10 cellular contexts compared by ENCODE assay signal in the genomic region with DNA sequence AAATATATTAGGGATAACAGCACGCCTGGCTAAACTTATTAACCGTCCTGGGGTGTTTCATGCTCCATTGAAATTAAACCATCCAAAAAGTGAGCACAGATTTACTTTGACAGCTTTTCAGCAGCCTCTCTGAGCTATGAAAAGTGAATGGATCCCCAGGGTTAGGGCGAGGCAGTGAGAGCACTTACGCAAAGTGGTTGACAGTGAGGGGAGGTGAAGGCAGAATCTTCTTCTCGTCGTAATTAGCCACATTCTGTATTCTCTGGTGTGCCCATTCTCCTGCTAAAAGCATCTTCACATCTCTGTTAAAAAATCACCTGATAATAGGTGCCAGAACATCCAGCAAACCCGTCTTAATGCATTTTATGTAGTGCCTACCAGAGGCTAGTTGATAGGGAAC. TPM values are rescaled to one million over a fixed set of nuclear protein-coding genes. Genes with fewer than 3 reads are reported as not detected.
DNase-seq lines count a peak whose midpoint lies in the region; TF ChIP-seq lines count a peak whose summit lies in the region.
"Had no signal": no experiment of that assay in that cellular context is flagged by ENCODE, and none has a peak within 500 bp of the region (broad histone marks: within the 10 kb centered on the region; RNA-seq: fewer than 3 reads in every experiment).

No MANE protein-coding gene starts in this region.

- H3K36me3 Mint-ChIP-seq in chondrocyte (ENCODE audit: low read depth) = no peaks in the 10 kb centered on the region

- DNase-seq in NCI-H748 (lab: John Stamatoyannopoulos, UW; ENCODE audit: unreplicated experiment) (peak; percentile 30), NCI-H748 treated with DMSO at 0.1 percent for 48 hours (lab: John Stamatoyannopoulos, UW) (no peak), NCI-H69 (lab: John Stamatoyannopoulos, UW) (peak; percentile 75), esophagus muscularis mucosa (ENCODE audit: extremely low spot score) (no peak), tibial artery (no peak), chondrocyte (ENCODE audit: low spot score) (no peak), COLO668 (lab: John Stamatoyannopoulos, UW; ENCODE audit: unreplicated experiment) (no peak)
- DNase-seq: body of pancreas had no signal

- no peak for TF ChIP-seq CTCF in esophagus muscularis mucosa (IDR thresholded peaks at IDR 0.05)
- no peak for TF ChIP-seq CTCF in tibial artery (IDR thresholded peaks at IDR 0.05)
- TF ChIP-seq CTCF in chondrocyte (IDR thresholded peaks at IDR 0.05) = no peak

- H3K27me3 Mint-ChIP-seq in chondrocyte (ENCODE audit: low read depth) = peaks cover 10% of the 10 kb centered on the region

- TF ChIP-seq EP300 in esophagus muscularis mucosa (IDR thresholded peaks at IDR 0.05) = no peak

- H3K27ac ChIP-seq in esophagus muscularis mucosa (replicated peaks in 1 of 4) (no peak overlapping the region), rectal smooth muscle tissue (ENCODE audit: low read depth, low read length) (peak overlapping the region; percentile 98), tibial artery (no peak overlapping the region)
- H3K27ac ChIP-seq: SK-N-MC had no signal

- intact Hi-C loops in esophagus muscularis mucosa (cut with DNase I) (no loop called here), tibial artery (cut with DNase I; ENCODE audit: low total_unique reads) (no loop called here)

- no peaks in the 10 kb centered on the region for H3K9me3 ChIP-seq in esophagus muscularis mucosa
- H3K9me3 ChIP-seq in tibial artery = no peaks in the 10 kb centered on the region
- H3K9me3 ChIP-seq: body of pancreas had no signal

- H3K27me3 ChIP-seq in esophagus muscularis mucosa (no peaks in the 10 kb centered on the region), rectal smooth muscle tissue (ENCODE audit: control insufficient read depth, insufficient read depth, low read length) (peaks cover 2% of the 10 kb centered on the region), tibial artery (no peaks in the 10 kb centered on the region)
- H3K27me3 ChIP-seq: body of pancreas had no signal

- H3K9me3 Mint-ChIP-seq in chondrocyte (ENCODE audit: low read depth) = no peaks in the 10 kb centered on the region

- WGBS in esophagus muscularis mucosa = 64% methylated on average over 7 of the region's 7 CpGs

- H3K4me3 Mint-ChIP-seq in chondrocyte (ENCODE audit: unreplicated experiment) = no peak overlapping the region

- H3K4me3 ChIP-seq in esophagus muscularis mucosa (peak overlapping the region; percentile 84 to 87 (median 84)), rectal smooth muscle tissue (ENCODE audit: low read length) (peak overlapping the region; percentile 99), tibial artery (no peak overlapping the region)

- peaks cover 8% of the 10 kb centered on the region for H3K4me1 Mint-ChIP-seq in chondrocyte (ENCODE audit: low read depth)

- H3K27ac Mint-ChIP-seq in chondrocyte (ENCODE audit: unreplicated experiment) = no peak overlapping the region

- peaks cover 7 to 20% (median 17%) of the 10 kb centered on the region in 4 donors for H3K4me1 ChIP-seq in esophagus muscularis mucosa
- H3K4me1 ChIP-seq in rectal smooth muscle tissue (ENCODE audit: control insufficient read depth, insufficient read depth, low read length) = peaks cover 7% of the 10 kb centered on the region
- H3K4me1 ChIP-seq in tibial artery = peaks cover 0 to 15% (median 11%) of the 10 kb centered on the region in 4 donors

- H3K36me3 ChIP-seq in esophagus muscularis mucosa (no peaks in the 10 kb centered on the region), rectal smooth muscle tissue (ENCODE audit: control insufficient read depth, insufficient read depth, low read length) (no peaks in the 10 kb centered on the region), tibial artery (no peaks in the 10 kb centered on the region)

- H3K9ac ChIP-seq in rectal smooth muscle tissue (ENCODE audit: low read length) = no peak overlapping the region

- TF ChIP-seq POLR2A in esophagus muscularis mucosa (IDR thresholded peaks at IDR 0.05; ENCODE audit: low read depth) = no peak

RNA-seq across cellular contexts. Expression of a gene that starts 1.9 kb away (rescaled TPM):
- total RNA-seq in esophagus muscularis mucosa = 1 to 10 TPM; 4.7 to 8.7 (median 7.3) TPM
- total RNA-seq in chondrocyte = 1.4 to 8.9 TPM (median 1.9 TPM) in 3 replicates

Comparison
In these comparisons a context has a peak if more than half of its experiments do, and no peak if none do; other contexts are left out.
1. DNase-seq: peak in NCI-H748 (single experiment) and NCI-H69 (single experiment); none in NCI-H748 treated with DMSO at 0.1 percent for 48 hours (single experiment), esophagus muscularis mucosa (single experiment), tibial artery (0 of 2), chondrocyte (single experiment) and COLO668 (single experiment).
2. H3K4me3 ChIP-seq: peak in esophagus muscularis mucosa (4 of 4) and rectal smooth muscle tissue (single experiment); none in tibial artery (0 of 2).